ENCODE assay signal across 10 cellular contexts in genomic region chr2:101699939-101700442, GRCh38. TPM values are rescaled to one million over a fixed set of nuclear protein-coding genes. Genes with fewer than 3 reads are reported as not detected.
A peak's percentile ranks its signal among the peaks of the same experiment; 100 is the strongest.
DNase-seq lines count a peak whose midpoint lies in the region; ATAC-seq and TF ChIP-seq lines count a peak whose summit lies in the region.
"Had no signal": no experiment of that assay in that cellular context is flagged by ENCODE, and none has a peak within 500 bp of the region (broad histone marks: within the 10 kb centered on the region; RNA-seq: fewer than 3 reads in every experiment).

No MANE protein-coding gene starts in this region.

- no peak for TF ChIP-seq POLR2A in NB4 (IDR thresholded peaks at IDR 0.05; ENCODE audit: extremely low read depth, insufficient read length)

- H2AFZ ChIP-seq in osteoblast (ENCODE audit: low read length) = peak overlapping the region; percentile 8

- ATAC-seq in HG02759 (IDR thresholded peaks at IDR 0.05; ENCODE audit: unreplicated experiment) = no peak

- H3K27me3 ChIP-seq in BLaER1 (no peaks in the 10 kb centered on the region), osteoblast (ENCODE audit: insufficient read depth, low read length) (no peaks in the 10 kb centered on the region)

- no peak for TF ChIP-seq CTCF in NB4 (IDR thresholded peaks at IDR 0.05; ENCODE audit: low read depth, low read length)
- no peak for TF ChIP-seq CTCF in epithelial cell of proximal tubule (conservative IDR thresholded peaks at IDR 0.05; ENCODE audit: low read depth, low read length)
- no peak for TF ChIP-seq CTCF in osteoblast (IDR thresholded peaks at IDR 0.05; ENCODE audit: extremely low read depth, low read depth, low read length)

- DNase-seq in NB4 (ENCODE audit: low read depth) = no peak
- no peak for DNase-seq in epithelial cell of proximal tubule (ENCODE audit: low read depth)
- DNase-seq in osteoblast (ENCODE audit: insufficient read length, low spot score, missing footprints) = peak; percentile 91
- DNase-seq in HK-2 (ENCODE audit: unreplicated experiment) = no peak
- no peak for DNase-seq in effector CD4-positive, alpha-beta T cell
- no peak for DNase-seq in NCI-H146 (lab: John Stamatoyannopoulos, UW)
- DNase-seq: NCI-H226; stimulated activated CD4-positive, alpha-beta T cell treated with anti-CD3 and anti-CD28 coated beads, Interleukin-1b, Interleukin-23, amount 100 ng/mL, for 48 hours had no signal

- H3K4me3 ChIP-seq in BLaER1 = peak overlapping the region; percentile 95
- peak overlapping the region; percentile 84 for H3K4me3 ChIP-seq in NB4 (ENCODE audit: low read depth, low read length)
- H3K4me3 ChIP-seq in epithelial cell of proximal tubule (ENCODE audit: low read depth, low read length) = peak overlapping the region; percentile 84
- H3K4me3 ChIP-seq in osteoblast (ENCODE audit: insufficient read depth, low read length) = peak overlapping the region; percentile 90

- H4K20me1 ChIP-seq in BLaER1 (peaks cover 68% of the 10 kb centered on the region), osteoblast (ENCODE audit: insufficient read depth, low read length) (peaks cover 20% of the 10 kb centered on the region)

- H3K36me3 ChIP-seq in BLaER1 (peaks cover 23% of the 10 kb centered on the region), osteoblast (ENCODE audit: insufficient read depth, low read length) (peaks cover 21% of the 10 kb centered on the region)

- H3K9me3 ChIP-seq in BLaER1 (peaks cover 11% of the 10 kb centered on the region; the same call in 1 of the 2 replicates), osteoblast (ENCODE audit: low read depth, low read length) (no peaks in the 10 kb centered on the region)

- peaks cover 61% of the 10 kb centered on the region for H3K4me1 ChIP-seq in BLaER1
- peaks cover 39% of the 10 kb centered on the region for H3K4me1 ChIP-seq in osteoblast (ENCODE audit: insufficient read depth, low read length)

- peaks cover 70% of the 10 kb centered on the region for H3K79me2 ChIP-seq in osteoblast (ENCODE audit: insufficient read depth, low read length)

- H3K4me2 ChIP-seq in BLaER1 (peak overlapping the region; percentile 94), osteoblast (ENCODE audit: insufficient read depth, low read length) (peak overlapping the region; percentile 96)

- peak overlapping the region; percentile 100 for H3K9ac ChIP-seq in BLaER1

- H3K27ac ChIP-seq in BLaER1 (peak overlapping the region; percentile 100; the same call in 1 of the 2 replicates), osteoblast (ENCODE audit: low read depth, low read length) (peak overlapping the region; percentile 84)

RNA-seq across cellular contexts. Expression of gene MAP4K4, which starts 2.5 kb away (rescaled TPM):
- total RNA-seq in epithelial cell of proximal tubule (84.3 and 115 TPM in 2 replicates), osteoblast (231 and 287 TPM in 2 replicates)
